Comparison of ENCODE assay signal across 10 cellular contexts in genomic region chr6:35453236-35453635, GRCh38. TPM values are rescaled to one million over a fixed set of nuclear protein-coding genes. Genes with fewer than 3 reads are reported as not detected.
DNase-seq lines count a peak whose midpoint lies in the region; ATAC-seq and TF ChIP-seq lines count a peak whose summit lies in the region.
"Had no signal": no experiment of that assay in that cellular context is flagged by ENCODE, and none has a peak within 500 bp of the region (broad histone marks: within the 10 kb centered on the region; RNA-seq: fewer than 3 reads in every experiment).

No MANE protein-coding gene starts in this region.

- DNase-seq in AG10803 (ENCODE audit: low read depth) (no peak), naive B cell (no peak), EL (no peak), mucosa of gallbladder (ENCODE audit: low spot score) (no peak), NCI-H524 (lab: John Stamatoyannopoulos, UW) (no peak)
- DNase-seq: transverse colon had no signal

- H3K36me3 Mint-ChIP-seq in brain (peaks cover 17% of the 10 kb centered on the region), naive B cell (peaks cover 0 to 16% of the 10 kb centered on the region in 2 donors)

- no peak overlapping the region for H3K9ac ChIP-seq in HUES48 (ENCODE audit: low read depth, low read length)

- H3K4me1 Mint-ChIP-seq in brain = peaks cover 40% of the 10 kb centered on the region
- peaks cover 18 to 39% (median 25%) of the 10 kb centered on the region in 3 donors for H3K4me1 Mint-ChIP-seq in naive B cell

- peak overlapping the region; percentile 34 to 68 (median 49) for H3K27ac Mint-ChIP-seq in brain
- H3K27ac Mint-ChIP-seq in naive B cell = no peak overlapping the region

- H3K9me3 ChIP-seq in HUES48 (ENCODE audit: control insufficient read depth, insufficient read depth, low read length) = no peaks in the 10 kb centered on the region
- H3K9me3 ChIP-seq: transverse colon had no signal

- no peak for ATAC-seq in naive B cell (ENCODE audit: low read depth in 2 of 2)
- ATAC-seq in GM19351 (IDR thresholded peaks at IDR 0.05; ENCODE audit: unreplicated experiment) = no peak

- H3K4me3 Mint-ChIP-seq in brain = peak overlapping the region; percentile 84 to 90 (median 89)
- H3K4me3 Mint-ChIP-seq in naive B cell = peak overlapping the region; percentile 76 to 91 (median 84)

- H3K27me3 Mint-ChIP-seq in brain = peaks cover 10% of the 10 kb centered on the region
- H3K27me3 Mint-ChIP-seq in naive B cell = no peaks in the 10 kb centered on the region

- peak overlapping the region; percentile 70 for H3K4me3 ChIP-seq in AG10803 (ENCODE audit: low read length)
- peak overlapping the region; percentile 71 for H3K4me3 ChIP-seq in HUES48 (ENCODE audit: low read depth, low read length)

- H3K9me3 Mint-ChIP-seq in brain = peaks cover 0 to under 1% (median 0%) of the 10 kb centered on the region in 5 experiments
- no peaks in the 10 kb centered on the region for H3K9me3 Mint-ChIP-seq in naive B cell

- peaks cover 9% of the 10 kb centered on the region for H3K27me3 ChIP-seq in HUES48 (ENCODE audit: control insufficient read depth, insufficient read depth, low read length)
- H3K27me3 ChIP-seq: transverse colon had no signal

- H3K36me3 ChIP-seq in HUES48 (ENCODE audit: control insufficient read depth, insufficient read depth, low read length) = peaks cover 19% of the 10 kb centered on the region
- H3K36me3 ChIP-seq: transverse colon had no signal

- no peak for TF ChIP-seq CTCF in AG10803 (conservative IDR thresholded peaks at IDR 0.05; ENCODE audit: low read length)
- no peak for TF ChIP-seq CTCF in brain (conservative IDR thresholded peaks at IDR 0.05)

- peaks cover 26% of the 10 kb centered on the region for H3K4me1 ChIP-seq in HUES48 (ENCODE audit: control insufficient read depth, insufficient read depth, low read length)

- H3K27ac ChIP-seq in HUES48 (ENCODE audit: low read depth, low read length) = no peak overlapping the region

RNA-seq across cellular contexts. Expression of gene FANCE, which starts 1.1 kb away (rescaled TPM):
- 20.9 TPM for polyA plus RNA-seq in brain (ENCODE audit: insufficient read depth, low read depth, low replicate concordance)
- 1 to 10 TPM; 2.8 to 9.7 (median 6.2) TPM for polyA plus RNA-seq in naive B cell (ENCODE audit: low read depth in 6 of 6)
- 2.6 TPM for total RNA-seq in mucosa of gallbladder

RNA-seq across cellular contexts. Expression of gene RPL10A, which starts 15.0 kb away (rescaled TPM):
- polyA plus RNA-seq in brain (ENCODE audit: insufficient read depth, low read depth, low replicate concordance) (1,660 TPM), naive B cell (ENCODE audit: low read depth in 6 of 6) (1,000 to 10,000 TPM in 4 of 6 donors, 100 to 1,000 TPM in 2; 756 to 1,303 (median 1,016) TPM)
- total RNA-seq in mucosa of gallbladder = 921 TPM

RNA-seq across cellular contexts. Expression of gene TEAD3, which starts 43.6 kb away (rescaled TPM):
- polyA plus RNA-seq in brain (ENCODE audit: insufficient read depth, low read depth, low replicate concordance) = 8.9 TPM
- under 1 TPM in 3 of 6 donors, not detected in 3; 0.14 to 0.47 (median 0.45) TPM for polyA plus RNA-seq in naive B cell (ENCODE audit: low read depth in 6 of 6)
- 45.3 TPM for total RNA-seq in mucosa of gallbladder

RNA-seq across cellular contexts. Expression of gene TULP1, which starts 59.5 kb away (rescaled TPM):
- polyA plus RNA-seq in brain (ENCODE audit: insufficient read depth, low read depth, low replicate concordance) (not detected), naive B cell (ENCODE audit: low read depth in 6 of 6) (not detected)
- not detected for total RNA-seq in mucosa of gallbladder
- total RNA-seq: left lobe of liver, transverse colon had no signal

Comparison
In these comparisons a context has a peak if more than half of its experiments do, and no peak if none do; other contexts are left out.
1. H3K27ac Mint-ChIP-seq: peak in brain (5 of 5); none in naive B cell (0 of 6).